In the genomic region with DNA sequence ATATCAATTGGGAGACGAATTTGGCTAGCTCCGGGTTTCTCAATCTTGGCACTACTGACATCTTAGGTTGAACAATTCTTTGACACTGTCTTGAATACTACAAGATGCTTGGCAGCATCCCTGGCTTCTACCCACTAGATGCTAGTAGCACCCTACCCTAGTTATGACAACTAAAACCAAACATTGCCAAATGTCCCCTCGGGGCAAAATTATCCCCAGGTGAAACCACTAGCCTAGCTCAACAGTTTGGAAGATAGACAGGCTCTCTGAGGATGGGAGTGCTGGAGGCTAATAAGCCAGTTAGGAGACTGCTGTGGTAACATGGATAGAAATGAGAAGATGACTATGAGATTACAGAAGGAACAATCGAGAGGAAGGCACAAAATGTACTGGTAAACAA, we compare ENCODE assay signal across 35 cellular contexts. TPM values are rescaled to one million over a fixed set of nuclear protein-coding genes. Genes with fewer than 3 reads are reported as not detected.
"Had no signal": no experiment of that assay in that cellular context is flagged by ENCODE, and none has a peak within 500 bp of the region (broad histone marks: within the 10 kb centered on the region; RNA-seq: fewer than 3 reads in every experiment).

No MANE protein-coding gene starts in this region.

- ATAC-seq: left colon; left lung; lower lobe of right lung; natural killer cell; right lobe of liver; stimulated activated naive B cell treated with anti-CD40 and anti-IgM and Interleukin-4, amounts not matched to agents 10 μg/mL and 1 μg/mL and 100 μg/mL, for 72 hours; stimulated activated naive CD8-positive, alpha-beta T cell treated with anti-CD3 and anti-CD28 coated beads, Interleukin-15, Interleukin-2, amounts not matched to agents 100 U/mL and 50 U/mL, for 24 hours; upper lobe of right lung had no signal

- H3K4me3 ChIP-seq: left lung, lower lobe of right lung, neural progenitor cell, psoas muscle, right atrium auricular region, right lobe of liver, smooth muscle cell, stomach, testis, thyroid gland, transverse colon, upper lobe of right lung had no signal

- H3K9me3 ChIP-seq: left lung, lower lobe of right lung, neutrophil, psoas muscle, right atrium auricular region, right lobe of liver, stomach, testis, thyroid gland, transverse colon, upper lobe of right lung had no signal

- H3K9ac ChIP-seq: neural progenitor cell, parathyroid adenoma had no signal

- H3K9me3 Mint-ChIP-seq: immature natural killer cell; mesothelial cell of epicardium; naive B cell; natural killer cell; nephron progenitor cell; neural progenitor cell; stimulated activated naive B cell treated with anti-CD40 and anti-IgM and Interleukin-4, amounts not matched to agents 10 μg/mL and 1 μg/mL and 100 μg/mL, for 72 hours had no signal

- H3K4me3 Mint-ChIP-seq: immature natural killer cell; mesothelial cell of epicardium; naive B cell; natural killer cell; nephron progenitor cell; neural progenitor cell; stimulated activated naive B cell treated with anti-CD40 and anti-IgM and Interleukin-4, amounts not matched to agents 10 μg/mL and 1 μg/mL and 100 μg/mL, for 72 hours had no signal

- H3K4me1 ChIP-seq: left lung, lower lobe of right lung, neural progenitor cell, right atrium auricular region, right lobe of liver, stomach, testis, thyroid gland, transverse colon, upper lobe of right lung had no signal

- DNase-seq: hypothalamus; immature natural killer cell; kidney; left colon; left lung; lower lobe of right lung; mesendoderm; naive B cell; natural killer cell; nephron progenitor cell; occipital lobe; psoas muscle; right lobe of liver; stimulated activated CD4-positive, alpha-beta T cell treated with anti-CD3 and anti-CD28 coated beads, Interleukin-1b, Interleukin-23, amount 100 ng/mL, for 48 hours; stimulated activated CD4-positive, alpha-beta T cell treated with anti-CD3 and anti-CD28 coated beads, Interleukin-2, amount 100 ng/mL, for 48 hours; stimulated activated CD4-positive, alpha-beta T cell treated with anti-CD3 and anti-CD28 coated beads, Interleukin-4, amount 100 ng/mL, for 4 hours; stimulated activated CD8-positive, alpha-beta memory T cell treated with anti-CD3 and anti-CD28 coated beads, Interleukin-4, amount 100 ng/mL, for 48 hours; stimulated activated naive B cell treated with anti-CD40 and anti-IgM and Interleukin-4, amounts not matched to agents 10 μg/mL and 1 μg/mL and 100 μg/mL, for 72 hours; stimulated activated naive CD8-positive, alpha-beta T cell treated with anti-CD3 and anti-CD28 coated beads, Interleukin-15, Interleukin-2, amounts not matched to agents 100 U/mL and 50 U/mL, for 24 hours; stomach; testis; thyroid gland; transverse colon; upper lobe of right lung had no signal

- H3K27me3 ChIP-seq: left lung, neural progenitor cell, neutrophil, right atrium auricular region, right lobe of liver, stomach, testis, thyroid gland, transverse colon, upper lobe of right lung had no signal

- H3K27ac Mint-ChIP-seq: immature natural killer cell; mesothelial cell of epicardium; naive B cell; nephron progenitor cell; neural progenitor cell; stimulated activated naive B cell treated with anti-CD40 and anti-IgM and Interleukin-4, amounts not matched to agents 10 μg/mL and 1 μg/mL and 100 μg/mL, for 72 hours had no signal

- H2AFZ ChIP-seq: neural progenitor cell, parathyroid adenoma had no signal

- H3K79me2 ChIP-seq: parathyroid adenoma had no signal

- H3K4me2 ChIP-seq: neural progenitor cell, smooth muscle cell had no signal

- H3K27me3 Mint-ChIP-seq: naive B cell; stimulated activated naive B cell treated with anti-CD40 and anti-IgM and Interleukin-4, amounts not matched to agents 10 μg/mL and 1 μg/mL and 100 μg/mL, for 72 hours had no signal

- H3K27ac ChIP-seq: left lung, lower lobe of right lung, neural progenitor cell, neutrophil, parathyroid adenoma, psoas muscle, right atrium auricular region, right lobe of liver, stomach, testis, thyroid gland, transverse colon, upper lobe of right lung had no signal

- H3K4me1 Mint-ChIP-seq: immature natural killer cell, mesothelial cell of epicardium, nephron progenitor cell, neural progenitor cell had no signal

RNA-seq across cellular contexts. Expression of a gene that starts 59.1 kb away (rescaled TPM):
- total RNA-seq: kidney, left colon, left lung, liver, lower lobe of right lung, mesothelial cell of epicardium, natural killer cell, occipital lobe, osteocyte, posterior vena cava, psoas muscle, renal cortical epithelial cell, right atrium auricular region, right lobe of liver, skeletal muscle tissue, smooth muscle cell, stomach, thyroid gland, transverse colon, upper lobe of right lung had no signal
- polyA plus RNA-seq: immature natural killer cell, liver, psoas muscle, smooth muscle cell, stomach had no signal
